Comparison of ENCODE assay signal across 17 cellular contexts in the genomic region with DNA sequence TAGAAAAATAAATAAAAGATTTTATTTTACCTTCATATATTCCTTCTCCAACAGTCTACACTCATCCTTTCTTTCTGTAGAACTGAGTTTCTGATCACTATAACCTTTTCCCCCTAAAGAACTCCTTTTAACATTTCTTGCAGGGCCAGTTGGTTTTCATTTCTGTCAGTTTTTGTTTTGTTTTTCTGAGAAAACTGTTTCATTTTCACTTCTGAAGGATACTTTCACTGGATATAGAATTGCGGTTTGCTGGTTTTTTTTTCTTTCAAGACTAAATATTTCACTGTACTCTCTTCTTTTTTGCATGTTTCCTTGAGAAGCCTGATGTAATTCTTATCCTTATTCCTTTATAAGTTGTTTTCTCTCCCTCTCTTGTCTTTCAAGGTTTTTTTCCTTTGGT.
DNase-seq lines count a peak whose midpoint lies in the region; ATAC-seq, FAIRE-seq and TF ChIP-seq lines count a peak whose summit lies in the region.
"Had no signal": no experiment of that assay in that cellular context is flagged by ENCODE, and none has a peak within 500 bp of the region (broad histone marks: within the 10 kb centered on the region; RNA-seq: fewer than 3 reads in every experiment).

No MANE protein-coding gene starts in this region.

- H3K4me1 Mint-ChIP-seq in stimulated activated naive CD8-positive, alpha-beta T cell treated with anti-CD3 and anti-CD28 coated beads, Interleukin-15, amount 100 ng/mL, for 72 hours: peaks cover 10% of the 10 kb centered on the region
- peaks cover 11% of the 10 kb centered on the region for H3K4me1 Mint-ChIP-seq in activated T-helper 1 cell treated with anti-CD3 and anti-CD28 coated beads, Interleukin-12 subunit alpha, Interleukin-12 subunit beta, Interleukin-2, Interleukin-4 antibody, amounts not matched to agents 30 ng/mL and 10 ng/mL and 1 ng/mL, durations not matched to agents 14 hours and 24 hours and 36 hours (ENCODE audit: low read depth)

- H3K36me3 ChIP-seq in body of pancreas (replicated peaks in 1 of 2; ENCODE audit: insufficient read depth in 1 of 2, low read depth in 2 of 2) (no peaks in the 10 kb centered on the region), Karpas-422 (ENCODE audit: insufficient read depth, low read length) (no peaks in the 10 kb centered on the region)
- H3K36me3 ChIP-seq: esophagus squamous epithelium, vagina had no signal

- no peak for TF ChIP-seq POLR2A in body of pancreas (IDR thresholded peaks at IDR 0.05)
- TF ChIP-seq POLR2A in GM12892 (IDR thresholded peaks at IDR 0.05; ENCODE audit: low read depth, low read length): no peak

- H3K79me2 ChIP-seq in Karpas-422 (ENCODE audit: low read length): no peaks in the 10 kb centered on the region

- H4K20me1 ChIP-seq in Karpas-422 (ENCODE audit: insufficient read depth, low read depth, low read length): no peaks in the 10 kb centered on the region

- H3K4me2 ChIP-seq in Karpas-422 (ENCODE audit: low read depth, low read length, poor library complexity, severe bottlenecking): no peak overlapping the region

- ATAC-seq in stimulated activated naive CD8-positive, alpha-beta T cell treated with anti-CD3 and anti-CD28 coated beads, Interleukin-15, amount 100 ng/mL, for 72 hours: no peak
- ATAC-seq in stimulated activated naive CD8-positive, alpha-beta T cell treated with anti-CD3 and anti-CD28 coated beads, Interleukin-15, Interleukin-2, amounts not matched to agents 100 U/mL and 50 U/mL, for 24 hours: no peak
- ATAC-seq in HG02885 (IDR thresholded peaks at IDR 0.05; ENCODE audit: poor library complexity, unreplicated experiment) (peak; percentile 57), body of pancreas (no peak)

- H3K27me3 ChIP-seq in body of pancreas: no peaks in the 10 kb centered on the region
- H3K27me3 ChIP-seq in Karpas-422 (ENCODE audit: low read length): no peaks in the 10 kb centered on the region
- H3K27me3 ChIP-seq: esophagus squamous epithelium, vagina had no signal

- no peaks in the 10 kb centered on the region for H3K4me1 ChIP-seq in body of pancreas
- no peaks in the 10 kb centered on the region for H3K4me1 ChIP-seq in Karpas-422 (ENCODE audit: low read length)
- H3K4me1 ChIP-seq: vagina had no signal

- H3K9me3 Mint-ChIP-seq in stimulated activated naive CD8-positive, alpha-beta T cell treated with anti-CD3 and anti-CD28 coated beads, Interleukin-15, amount 100 ng/mL, for 72 hours: no peaks in the 10 kb centered on the region
- no peaks in the 10 kb centered on the region for H3K9me3 Mint-ChIP-seq in activated T-helper 1 cell treated with anti-CD3 and anti-CD28 coated beads, Interleukin-12 subunit alpha, Interleukin-12 subunit beta, Interleukin-2, Interleukin-4 antibody, amounts not matched to agents 30 ng/mL and 10 ng/mL and 1 ng/mL, durations not matched to agents 14 hours and 24 hours and 36 hours
- H3K9me3 Mint-ChIP-seq: activated naive CD4-positive, alpha-beta T cell treated with anti-CD3 and anti-CD28 coated beads, Interleukin-2, amount 50 U/mL, for 72 hours had no signal

- H3K27ac Mint-ChIP-seq in stimulated activated naive CD8-positive, alpha-beta T cell treated with anti-CD3 and anti-CD28 coated beads, Interleukin-15, amount 100 ng/mL, for 72 hours: peak overlapping the region in 1 of 2 donors; percentile 54
- H3K27ac Mint-ChIP-seq in activated T-helper 1 cell treated with anti-CD3 and anti-CD28 coated beads, Interleukin-12 subunit alpha, Interleukin-12 subunit beta, Interleukin-2, Interleukin-4 antibody, amounts not matched to agents 30 ng/mL and 10 ng/mL and 1 ng/mL, durations not matched to agents 14 hours and 24 hours and 36 hours: peak overlapping the region; percentile 67
- H3K27ac Mint-ChIP-seq: activated naive CD4-positive, alpha-beta T cell treated with anti-CD3 and anti-CD28 coated beads, Interleukin-2, amount 50 U/mL, for 72 hours had no signal

- 78 to 84% methylated on average over 1 of the region's 1 CpG for WGBS in body of pancreas, 2 donors

- H3K9ac ChIP-seq in Karpas-422 (ENCODE audit: low read length): no peak overlapping the region

- peak overlapping the region; percentile 37 to 45 for H3K4me3 Mint-ChIP-seq in stimulated activated naive CD8-positive, alpha-beta T cell treated with anti-CD3 and anti-CD28 coated beads, Interleukin-15, amount 100 ng/mL, for 72 hours
- H3K4me3 Mint-ChIP-seq in activated T-helper 1 cell treated with anti-CD3 and anti-CD28 coated beads, Interleukin-12 subunit alpha, Interleukin-12 subunit beta, Interleukin-2, Interleukin-4 antibody, amounts not matched to agents 30 ng/mL and 10 ng/mL and 1 ng/mL, durations not matched to agents 14 hours and 24 hours and 36 hours: peak overlapping the region; percentile 46
- H3K4me3 Mint-ChIP-seq: neural crest cell had no signal

- H3K36me3 Mint-ChIP-seq in activated T-helper 1 cell treated with anti-CD3 and anti-CD28 coated beads, Interleukin-12 subunit alpha, Interleukin-12 subunit beta, Interleukin-2, Interleukin-4 antibody, amounts not matched to agents 30 ng/mL and 10 ng/mL and 1 ng/mL, durations not matched to agents 14 hours and 24 hours and 36 hours (ENCODE audit: low read depth): no peaks in the 10 kb centered on the region

- intact Hi-C loops in activated T-helper 1 cell treated with anti-CD3 and anti-CD28 coated beads, Interleukin-12 subunit alpha, Interleukin-12 subunit beta, Interleukin-2, Interleukin-4 antibody, amounts not matched to agents 30 ng/mL and 10 ng/mL and 1 ng/mL, durations not matched to agents 14 hours and 24 hours and 36 hours (cut with micrococcal nuclease): loop anchor here (2.0 to 10.0 kb wide), 2 partner anchors 172 to 846 kb away; no protein-coding TSS in a partner anchor
- intact Hi-C loops in body of pancreas (cut with DNase I): no loop called here

- no peak overlapping the region for H3K27ac ChIP-seq in body of pancreas
- no peak overlapping the region for H3K27ac ChIP-seq in Karpas-422 (ENCODE audit: low read length)
- H3K27ac ChIP-seq: esophagus squamous epithelium, vagina had no signal

- H3K4me3 ChIP-seq in body of pancreas (no peak overlapping the region), Karpas-422 (ENCODE audit: low read length) (no peak overlapping the region)
- H3K4me3 ChIP-seq: esophagus squamous epithelium, vagina had no signal

- H3K9me2 ChIP-seq in Karpas-422 (replicated peaks; ENCODE audit: insufficient read depth, low read length): no peaks in the 10 kb centered on the region

- FAIRE-seq in GM12892 (lab: Jason Lieb, UNC): no peak

- no peaks in the 10 kb centered on the region for H3K27me3 Mint-ChIP-seq in stimulated activated naive CD8-positive, alpha-beta T cell treated with anti-CD3 and anti-CD28 coated beads, Interleukin-15, amount 100 ng/mL, for 72 hours
- H3K27me3 Mint-ChIP-seq in activated T-helper 1 cell treated with anti-CD3 and anti-CD28 coated beads, Interleukin-12 subunit alpha, Interleukin-12 subunit beta, Interleukin-2, Interleukin-4 antibody, amounts not matched to agents 30 ng/mL and 10 ng/mL and 1 ng/mL, durations not matched to agents 14 hours and 24 hours and 36 hours (ENCODE audit: insufficient read depth): peaks cover 7% of the 10 kb centered on the region

- H2AFZ ChIP-seq in Karpas-422 (ENCODE audit: low read length): no peak overlapping the region

- no peak for DNase-seq in stimulated activated naive CD8-positive, alpha-beta T cell treated with anti-CD3 and anti-CD28 coated beads, Interleukin-15, amount 100 ng/mL, for 72 hours
- DNase-seq in stimulated activated naive CD8-positive, alpha-beta T cell treated with anti-CD3 and anti-CD28 coated beads, Interleukin-15, Interleukin-2, amounts not matched to agents 100 U/mL and 50 U/mL, for 24 hours: no peak
- DNase-seq in activated T-helper 1 cell treated with anti-CD3 and anti-CD28 coated beads, Interleukin-12 subunit alpha, Interleukin-12 subunit beta, Interleukin-2, Interleukin-4 antibody, amounts not matched to agents 30 ng/mL and 10 ng/mL and 1 ng/mL, durations not matched to agents 14 hours and 24 hours and 36 hours (ENCODE audit: low spot score): no peak
- DNase-seq in body of pancreas (no peak), Karpas-422 (no peak), GM12892 (ENCODE audit: insufficient read length) (no peak), HuH-7 (ENCODE audit: low spot score) (no peak)
- DNase-seq: activated CD8-positive, alpha-beta memory T cell treated with anti-CD3 and anti-CD28 coated beads, Interleukin-2, amount 50 U/mL, for 4 hours; COR-L47; esophagus squamous epithelium; head of caudate nucleus; NCI-H446; SIG-M5 had no signal

- H3K9me3 ChIP-seq in body of pancreas (no peaks in the 10 kb centered on the region), Karpas-422 (ENCODE audit: low read length) (no peaks in the 10 kb centered on the region)
- H3K9me3 ChIP-seq: esophagus squamous epithelium, vagina had no signal

- no peak for TF ChIP-seq CTCF in body of pancreas (IDR thresholded peaks at IDR 0.05)
